28 cellular contexts compared by ENCODE assay signal in the genomic region with DNA sequence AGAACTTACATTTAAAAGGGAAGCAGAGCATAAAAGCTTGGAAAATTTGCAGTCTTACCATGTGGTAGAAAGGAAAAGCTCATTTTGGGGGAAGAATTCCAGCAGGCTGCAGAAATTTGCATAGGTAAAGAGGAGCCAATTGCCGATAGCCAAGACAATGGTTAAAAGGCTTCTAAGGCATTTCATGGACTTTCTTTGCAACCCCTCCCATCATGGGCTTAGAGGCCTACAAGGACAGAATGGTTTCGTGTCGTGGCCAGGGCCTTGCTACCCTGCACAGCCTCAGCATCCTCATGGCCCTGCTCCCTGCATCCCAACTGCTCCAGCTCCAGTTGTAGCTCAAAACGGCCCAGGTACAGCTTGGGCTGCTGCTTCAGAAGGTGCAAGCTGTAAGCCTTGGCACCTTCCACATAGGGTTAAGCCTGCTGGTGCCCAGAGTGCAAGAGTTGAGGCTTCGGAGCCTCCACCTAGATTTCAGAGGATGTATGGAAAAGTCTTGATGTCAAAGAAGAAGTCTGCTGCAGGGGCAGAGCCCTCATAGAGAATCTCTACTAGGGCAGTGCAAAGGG.
"Had no signal": no experiment of that assay in that cellular context is flagged by ENCODE, and none has a peak within 500 bp of the region (broad histone marks: within the 10 kb centered on the region; RNA-seq: fewer than 3 reads in every experiment).

No MANE protein-coding gene starts in this region.

- H3K4me1 ChIP-seq: pancreas, prostate gland, sigmoid colon, upper lobe of right lung had no signal

- H3K27ac ChIP-seq: brain microvascular endothelial cell, pancreas, prostate gland, sigmoid colon, upper lobe of right lung had no signal

- H3K36me3 Mint-ChIP-seq: activated naive CD8-positive, alpha-beta T cell treated with anti-CD3 and anti-CD28 coated beads for 36 hours; mesothelial cell of epicardium; naive B cell; stimulated activated effector memory CD8-positive, alpha-beta T cell treated with anti-CD3 and anti-CD28 coated beads, Interleukin-12 subunit alpha, Interleukin-12 subunit beta, amount 100 ng/mL, for 72 hours had no signal

- H3K27me3 Mint-ChIP-seq: activated naive CD8-positive, alpha-beta T cell treated with anti-CD3 and anti-CD28 coated beads for 36 hours; effector memory CD8-positive, alpha-beta T cell; naive B cell; stimulated activated naive CD8-positive, alpha-beta T cell treated with anti-CD3 and anti-CD28 coated beads, Interleukin-15, amount 100 ng/mL, for 72 hours had no signal

- H3K27ac Mint-ChIP-seq: activated naive CD8-positive, alpha-beta T cell treated with anti-CD3 and anti-CD28 coated beads for 36 hours; effector memory CD8-positive, alpha-beta T cell; mesothelial cell of epicardium; naive B cell; nephron progenitor cell; stimulated activated effector memory CD8-positive, alpha-beta T cell treated with anti-CD3 and anti-CD28 coated beads, Interleukin-12 subunit alpha, Interleukin-12 subunit beta, amount 100 ng/mL, for 72 hours; stimulated activated naive CD8-positive, alpha-beta T cell treated with anti-CD3 and anti-CD28 coated beads, Interleukin-15, amount 100 ng/mL, for 72 hours had no signal

- H3K36me3 ChIP-seq: brain microvascular endothelial cell, pancreas, prostate gland, sigmoid colon, upper lobe of right lung had no signal

- H3K4me3 ChIP-seq: pancreas, prostate gland, sigmoid colon, upper lobe of right lung had no signal

- ATAC-seq: effector memory CD8-positive, alpha-beta T cell; left cardiac atrium; left ventricle myocardium superior; pancreas; stimulated activated effector memory CD8-positive, alpha-beta T cell treated with anti-CD3 and anti-CD28 coated beads, Interleukin-12 subunit alpha, Interleukin-12 subunit beta, amount 100 ng/mL, for 72 hours; stimulated activated naive CD8-positive, alpha-beta T cell treated with anti-CD3 and anti-CD28 coated beads, Interleukin-15, amount 100 ng/mL, for 72 hours; upper lobe of right lung had no signal

- H3K9me3 Mint-ChIP-seq: mesothelial cell of epicardium, nephron progenitor cell had no signal

- H3K27me3 ChIP-seq: brain microvascular endothelial cell, pancreas, sigmoid colon, upper lobe of right lung had no signal

- H3K4me3 Mint-ChIP-seq: activated naive CD8-positive, alpha-beta T cell treated with anti-CD3 and anti-CD28 coated beads for 36 hours; effector memory CD8-positive, alpha-beta T cell; mesothelial cell of epicardium; naive B cell; nephron progenitor cell; stimulated activated effector memory CD8-positive, alpha-beta T cell treated with anti-CD3 and anti-CD28 coated beads, Interleukin-12 subunit alpha, Interleukin-12 subunit beta, amount 100 ng/mL, for 72 hours; stimulated activated naive CD8-positive, alpha-beta T cell treated with anti-CD3 and anti-CD28 coated beads, Interleukin-15, amount 100 ng/mL, for 72 hours had no signal

- H3K4me1 Mint-ChIP-seq: activated naive CD8-positive, alpha-beta T cell treated with anti-CD3 and anti-CD28 coated beads for 36 hours; mesothelial cell of epicardium; naive B cell; nephron progenitor cell; stimulated activated effector memory CD8-positive, alpha-beta T cell treated with anti-CD3 and anti-CD28 coated beads, Interleukin-12 subunit alpha, Interleukin-12 subunit beta, amount 100 ng/mL, for 72 hours; stimulated activated naive CD8-positive, alpha-beta T cell treated with anti-CD3 and anti-CD28 coated beads, Interleukin-15, amount 100 ng/mL, for 72 hours had no signal

- H3K9me3 ChIP-seq: pancreas, prostate gland, sigmoid colon, upper lobe of right lung had no signal

- DNase-seq: activated CD4-positive, alpha-beta T cell treated with anti-CD3 and anti-CD28 coated beads for 4 hours; activated CD4-positive, alpha-beta T cell treated with anti-CD3 and anti-CD28 coated beads, Interleukin-2, amount 50 U/mL, for 48 hours; activated CD8-positive, alpha-beta memory T cell treated with anti-CD3 and anti-CD28 coated beads for 24 hours; activated effector memory CD4-positive, alpha-beta T cell treated with Interleukin-2 at 50 U/mL for 16 hours; activated naive CD4-positive, alpha-beta T cell treated with Interleukin-2 at 50 U/mL for 16 hours; activated naive CD8-positive, alpha-beta T cell treated with anti-CD3 and anti-CD28 coated beads for 36 hours; brain microvascular endothelial cell; caudate nucleus; cortex of kidney; effector memory CD8-positive, alpha-beta T cell; head of caudate nucleus; hypothalamus; islet precursor cell; left cardiac atrium; left ventricle myocardium superior; naive B cell; nephron progenitor cell; pancreas; retina; sigmoid colon; stimulated activated CD4-positive, alpha-beta T cell treated with anti-CD3 and anti-CD28 coated beads, Interleukin-4, amount 100 ng/mL, for 24 hours; stimulated activated naive CD8-positive, alpha-beta T cell treated with anti-CD3 and anti-CD28 coated beads, Interleukin-15, amount 100 ng/mL, for 72 hours; substantia nigra; T-helper 2 cell; upper lobe of right lung had no signal
